Comparison of ENCODE assay signal across 33 cellular contexts in the genomic region with DNA sequence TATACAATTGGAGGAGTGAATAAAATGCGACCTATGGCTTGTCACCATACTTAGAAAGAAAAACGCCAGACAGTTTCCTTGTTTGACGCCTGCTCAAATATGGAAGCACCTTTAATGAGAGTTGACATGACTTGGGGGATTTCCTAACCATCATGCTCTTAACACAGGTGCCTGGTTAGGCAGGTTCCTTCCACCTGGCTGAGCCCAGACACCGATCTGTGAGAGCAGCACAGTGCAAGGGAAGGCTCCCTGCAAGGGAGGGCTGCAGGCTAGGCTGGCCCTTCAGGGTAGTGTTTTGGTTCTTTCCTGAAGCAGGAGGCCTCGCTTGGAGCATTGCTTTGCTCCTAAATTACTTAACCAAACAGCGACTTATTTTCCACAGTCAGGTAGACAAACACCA. TPM values are rescaled to one million over a fixed set of nuclear protein-coding genes. Genes with fewer than 3 reads are reported as not detected.
"Had no signal": no experiment of that assay in that cellular context is flagged by ENCODE, and none has a peak within 500 bp of the region (broad histone marks: within the 10 kb centered on the region; RNA-seq: fewer than 3 reads in every experiment).

No MANE protein-coding gene starts in this region.

- ATAC-seq: effector memory CD8-positive, alpha-beta T cell; heart left ventricle; naive thymus-derived CD8-positive, alpha-beta T cell; right cardiac atrium had no signal

- H3K27me3 ChIP-seq: ascending aorta, cardiac muscle cell, colonic mucosa had no signal

- H3K9me3 ChIP-seq: ascending aorta, colonic mucosa, heart left ventricle, left ventricle myocardium inferior, spleen, suprapubic skin, tibial nerve had no signal

- H3K27ac ChIP-seq: ascending aorta, cardiac muscle cell, colonic mucosa, heart left ventricle, left ventricle myocardium inferior, spleen, suprapubic skin, tibial nerve, VCaP had no signal

- FAIRE-seq: endothelial cell of umbilical vein, islet of Langerhans, TTC549 had no signal

- DNase-seq: activated CD4-positive, alpha-beta memory T cell treated with anti-CD3 and anti-CD28 coated beads for 36 hours; activated CD4-positive, alpha-beta T cell treated with anti-CD3 and anti-CD28 coated beads, Interleukin-2, amount 10 ng/mL, durations not matched to agents 24 days and 14 days; activated CD4-positive, CD25-positive, alpha-beta regulatory T cell treated with anti-CD3 and anti-CD28 coated beads, Interleukin-2, amount 50 U/mL, for 72 hours; activated CD8-positive, alpha-beta memory T cell treated with anti-CD3 and anti-CD28 coated beads, Interleukin-2, amount 50 U/mL, for 48 hours; activated gamma-delta T cell; activated naive CD4-positive, alpha-beta T cell treated with anti-CD3 and anti-CD28 coated beads, Interleukin-2, amount 10 ng/mL, durations not matched to agents 7 days and 5 days; activated naive CD8-positive, alpha-beta T cell treated with anti-CD3 and anti-CD28 coated beads, Interleukin-2, amount 10 ng/mL, durations not matched to agents 7 days and 5 days; activated T-cell treated with anti-CD3 and anti-CD28 coated beads, Interleukin-2, amount 50 U/mL, for 24 hours; cerebellar nuclear complex; colonic mucosa; effector memory CD8-positive, alpha-beta T cell; foreskin fibroblast; heart left ventricle; left ventricle myocardium inferior; naive thymus-derived CD8-positive, alpha-beta T cell; nucleus accumbens; posterior cingulate gyrus; right cardiac atrium; spleen; stimulated activated naive CD4-positive, alpha-beta T cell; SW 1271; T-helper 9 cell had no signal

- H3K36me3 ChIP-seq: ascending aorta, cardiac muscle cell, colonic mucosa, heart left ventricle, left ventricle myocardium inferior, spleen, suprapubic skin, tibial nerve had no signal

- H3K4me1 ChIP-seq: ascending aorta, colonic mucosa, heart left ventricle, left ventricle myocardium inferior, spleen, suprapubic skin, tibial nerve had no signal

- H3K4me3 ChIP-seq: ascending aorta, cardiac muscle cell, colonic mucosa, heart left ventricle, left ventricle myocardium inferior, spleen, suprapubic skin, tibial nerve had no signal

RNA-seq across cellular contexts. Expression of gene KLHDC8A, which starts 24.6 kb away (rescaled TPM):
- total RNA-seq: activated CD4-positive, alpha-beta memory T cell treated with anti-CD3 and anti-CD28 coated beads for 36 hours; activated CD8-positive, alpha-beta memory T cell treated with anti-CD3 and anti-CD28 coated beads for 36 hours; activated naive CD8-positive, alpha-beta T cell treated with anti-CD3 and anti-CD28 coated beads, Interleukin-2, amount 10 ng/mL, durations not matched to agents 7 days and 5 days; ascending aorta; endothelial cell of umbilical vein; lung microvascular endothelial cell; naive thymus-derived CD8-positive, alpha-beta T cell had no signal
- polyA plus RNA-seq: endothelial cell of umbilical vein; naive thymus-derived CD8-positive, alpha-beta T cell had no signal

RNA-seq across cellular contexts. Expression of gene LEMD1, which starts 40.6 kb away (rescaled TPM):
- total RNA-seq: ascending aorta; cardiac muscle cell; endothelial cell of umbilical vein; left ventricle myocardium inferior; lung microvascular endothelial cell; naive thymus-derived CD8-positive, alpha-beta T cell; right cardiac atrium; spleen; tibial nerve; urinary bladder had no signal
- polyA plus RNA-seq: cardiac muscle cell; endothelial cell of umbilical vein; heart left ventricle; naive thymus-derived CD8-positive, alpha-beta T cell; right cardiac atrium; spleen; urinary bladder had no signal
